8 cellular contexts compared by ENCODE assay signal in the genomic region with DNA sequence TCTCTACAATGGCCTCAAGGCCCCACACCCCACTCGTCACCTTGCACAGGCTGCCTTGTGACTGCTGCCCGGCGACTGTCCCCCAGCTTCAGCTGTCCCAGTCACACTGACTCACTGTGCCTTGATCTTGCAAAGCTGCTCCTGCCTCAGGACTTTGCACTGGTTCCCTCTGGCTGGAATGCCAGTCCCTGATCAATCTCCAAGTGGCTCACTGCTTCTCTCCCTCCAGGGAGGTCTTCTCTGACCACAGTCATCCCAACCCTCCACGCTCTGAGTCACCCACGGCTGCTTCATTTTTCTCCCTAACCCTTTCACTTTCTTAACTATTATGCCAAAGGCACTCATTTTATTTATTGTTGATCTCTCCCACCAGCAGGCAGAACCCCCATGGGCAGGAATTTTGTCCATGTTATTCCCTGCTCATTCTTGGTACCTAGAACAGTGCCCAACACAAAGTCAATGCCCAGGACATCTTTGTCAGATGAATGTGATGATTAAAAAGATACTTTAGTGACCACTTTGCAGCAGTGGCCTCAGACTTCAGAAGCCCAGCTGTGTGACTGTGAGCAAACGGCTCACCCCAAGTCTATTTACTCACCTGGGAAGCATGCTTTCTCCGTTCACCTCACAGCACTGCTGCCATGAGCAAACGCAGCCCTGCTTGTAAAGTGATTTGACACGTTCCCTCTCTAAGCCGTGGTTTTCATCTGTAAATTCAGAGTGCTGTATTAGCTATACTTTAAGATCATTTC. TPM values are rescaled to one million over a fixed set of nuclear protein-coding genes. Genes with fewer than 3 reads are reported as not detected.
DNase-seq lines count a peak whose midpoint lies in the region; ATAC-seq, FAIRE-seq and TF ChIP-seq lines count a peak whose summit lies in the region.
"Had no signal": no experiment of that assay in that cellular context is flagged by ENCODE, and none has a peak within 500 bp of the region (broad histone marks: within the 10 kb centered on the region; RNA-seq: fewer than 3 reads in every experiment).

No MANE protein-coding gene starts in this region.

- no peaks in the 10 kb centered on the region for H3F3A ChIP-seq in GM23338 (replicated peaks; ENCODE audit: low read depth)

- H3K4me3 ChIP-seq in GM23338: no peak overlapping the region
- H3K4me3 ChIP-seq in small intestine (ENCODE audit: low read depth in 1 of 2, low read length in 2 of 2): no peak overlapping the region

- DNase-seq in GM23338 (ENCODE audit: low spot score) (no peak), RPMI7951 (ENCODE audit: low read depth) (peak; percentile 96), fibroblast of peridontal ligament (ENCODE audit: extremely low read depth) (peak; percentile 87), small intestine (peak; percentile 55), NCI-H2227 (lab: John Stamatoyannopoulos, UW; ENCODE audit: unreplicated experiment) (no peak)
- no peak for DNase-seq in activated naive CD4-positive, alpha-beta T cell treated with anti-CD3 and anti-CD28 coated beads for 36 hours
- DNase-seq: left cardiac atrium had no signal

- peaks cover 5% of the 10 kb centered on the region; the same call in 2 of the 3 replicates for H3K4me1 Mint-ChIP-seq in GM23338
- H3K4me1 Mint-ChIP-seq in activated naive CD4-positive, alpha-beta T cell treated with anti-CD3 and anti-CD28 coated beads for 36 hours (ENCODE audit: low read depth): peaks cover 14% of the 10 kb centered on the region

- no peaks in the 10 kb centered on the region for H3K27me3 Mint-ChIP-seq in GM23338 (ENCODE audit: insufficient read depth, low read depth, poor library complexity)
- H3K27me3 Mint-ChIP-seq in activated naive CD4-positive, alpha-beta T cell treated with anti-CD3 and anti-CD28 coated beads for 36 hours (ENCODE audit: low read depth): no peaks in the 10 kb centered on the region

- H2AFZ ChIP-seq in GM23338: peak overlapping the region; percentile 23; the same call in 1 of the 2 replicates

- intact Hi-C loops in activated naive CD4-positive, alpha-beta T cell treated with anti-CD3 and anti-CD28 coated beads for 36 hours (cut with micrococcal nuclease): no loop called here

- no peak overlapping the region for H3K27ac ChIP-seq in GM23338 (ENCODE audit: low read depth)
- no peak overlapping the region for H3K27ac ChIP-seq in small intestine (ENCODE audit: low read depth in 1 of 2, low read length in 1 of 2)

- H3K4me3 Mint-ChIP-seq in GM23338: no peak overlapping the region
- H3K4me3 Mint-ChIP-seq in activated naive CD4-positive, alpha-beta T cell treated with anti-CD3 and anti-CD28 coated beads for 36 hours: no peak overlapping the region

- H3K4me2 ChIP-seq in GM23338: no peak overlapping the region

- H3K36me3 ChIP-seq in GM23338 (ENCODE audit: insufficient read depth) (no peaks in the 10 kb centered on the region), small intestine (ENCODE audit: control insufficient read depth in 2 of 2, insufficient read depth in 2 of 2, low read length in 2 of 2) (no peaks in the 10 kb centered on the region)

- H3K36me3 Mint-ChIP-seq in GM23338 (ENCODE audit: low read depth): no peaks in the 10 kb centered on the region
- no peaks in the 10 kb centered on the region for H3K36me3 Mint-ChIP-seq in activated naive CD4-positive, alpha-beta T cell treated with anti-CD3 and anti-CD28 coated beads for 36 hours (ENCODE audit: low read depth)

- no peaks in the 10 kb centered on the region for H3K9me2 ChIP-seq in GM23338 (ENCODE audit: insufficient read depth)

- CTCF ChIA-PET in activated naive CD4-positive, alpha-beta T cell treated with anti-CD3 and anti-CD28 coated beads for 36 hours (lab: Charles Lee): no interaction called here

- FAIRE-seq in small intestine (lab: Jason Lieb, UNC): no peak

- no peaks in the 10 kb centered on the region; the same call in 1 of the 2 replicates for H4K20me1 ChIP-seq in GM23338 (replicated peaks; ENCODE audit: insufficient read depth)

- no peaks in the 10 kb centered on the region for H3K9me3 Mint-ChIP-seq in GM23338
- no peaks in the 10 kb centered on the region for H3K9me3 Mint-ChIP-seq in activated naive CD4-positive, alpha-beta T cell treated with anti-CD3 and anti-CD28 coated beads for 36 hours

- no peak for TF ChIP-seq CTCF in GM23338 (conservative IDR thresholded peaks at IDR 0.05; ENCODE audit: low read depth in 2 of 2)

- no peak for ATAC-seq in GM23338
- ATAC-seq in GM18861 (IDR thresholded peaks at IDR 0.05; ENCODE audit: unreplicated experiment): no peak
- ATAC-seq: left cardiac atrium had no signal

- no peaks in the 10 kb centered on the region for H3K9me3 ChIP-seq in small intestine (ENCODE audit: control insufficient read depth, low read depth)

- no peak overlapping the region for H3K27ac Mint-ChIP-seq in GM23338
- H3K27ac Mint-ChIP-seq in activated naive CD4-positive, alpha-beta T cell treated with anti-CD3 and anti-CD28 coated beads for 36 hours: no peak overlapping the region

- no peaks in the 10 kb centered on the region for H3K27me3 ChIP-seq in GM23338 (ENCODE audit: insufficient read depth)
- H3K27me3 ChIP-seq in small intestine (ENCODE audit: control insufficient read depth in 2 of 2, insufficient read depth in 2 of 2, low read length in 2 of 2): peaks cover 0 to 4% of the 10 kb centered on the region in 2 donors

- H3K4me1 ChIP-seq in GM23338 (ENCODE audit: insufficient read depth): no peaks in the 10 kb centered on the region
- no peaks in the 10 kb centered on the region for H3K4me1 ChIP-seq in small intestine (ENCODE audit: control insufficient read depth in 2 of 2, insufficient read depth in 1 of 2, low read depth in 1 of 2, low read length in 1 of 2)

- H3K79me2 ChIP-seq in GM23338 (replicated peaks; ENCODE audit: insufficient read depth): no peaks in the 10 kb centered on the region

- WGBS in small intestine, 3 donors: 36 to 73% (median 47%) methylated on average over 10 of the region's 10 CpGs

TF ChIP-seq in GM23338, 12 proteins besides CTCF, POLR2A, EP300 and RAD21:
- TF ChIP-seq CREB1 (CRISPR knock-in tag; IDR thresholded peaks at IDR 0.05; ENCODE audit: low read depth): no peak
TF ChIP-seq in GM23338: peak in this region for 0.

RNA-seq across cellular contexts. Expression of a gene that starts 53.4 kb away (rescaled TPM):
- total RNA-seq in GM23338 (2014; rRNA removed; shearing (Covaris generic)): 12.2 and 16.5 TPM in 2 replicates
- polyA plus RNA-seq in GM23338 (2016; fragmentation: Nextera tagmentation; extraction: Ambion mirVana): 5.5 and 6.7 TPM in 2 replicates
- total RNA-seq in RPMI7951 (2014; rRNA removed; shearing (Covaris generic)): 13.6 and 16.5 TPM in 2 replicates
- polyA plus RNA-seq in small intestine: 10 to 100 TPM in 2 of 3 donors, 1 to 10 TPM in 1; 6.2 to 15.4 (median 10.1) TPM
- total RNA-seq in activated naive CD4-positive, alpha-beta T cell treated with anti-CD3 and anti-CD28 coated beads for 36 hours: 1 to 10 TPM; 7.2 to 7.4 TPM

Comparison
In these comparisons a context has a peak if more than half of its experiments do, and no peak if none do; other contexts are left out.
1. DNase-seq: peak in RPMI7951 (single experiment), fibroblast of peridontal ligament (single experiment) and small intestine (single experiment); none in GM23338 (single experiment), activated naive CD4-positive, alpha-beta T cell treated with anti-CD3 and anti-CD28 coated beads for 36 hours (single experiment) and NCI-H2227 (single experiment).